ENCODE assay signal across 24 cellular contexts in the genomic region with DNA sequence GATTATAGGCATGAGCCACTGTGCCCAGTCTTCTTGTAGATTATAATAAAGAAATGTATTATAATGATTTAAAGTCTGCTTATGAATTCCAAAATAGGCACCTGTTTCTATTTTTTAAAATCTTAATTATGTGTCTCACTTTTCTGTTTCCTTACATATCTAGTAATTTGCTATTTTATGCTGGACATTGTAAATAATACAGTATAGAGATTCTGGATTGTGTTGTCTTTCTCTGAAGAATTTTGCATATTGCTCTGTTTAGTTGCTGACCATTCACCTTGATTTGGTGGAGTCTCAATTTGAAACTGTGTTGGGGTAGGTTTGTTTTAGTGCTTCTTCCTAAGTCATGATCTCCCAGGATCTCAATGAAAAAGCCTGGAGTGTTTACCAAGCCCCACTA.
"Had no signal": no experiment of that assay in that cellular context is flagged by ENCODE, and none has a peak within 500 bp of the region (broad histone marks: within the 10 kb centered on the region; RNA-seq: fewer than 3 reads in every experiment).

No MANE protein-coding gene starts in this region.

- H3K27me3 ChIP-seq: stomach, suprapubic skin, testis, thyroid gland, tibial artery, tibial nerve, transverse colon, upper lobe of left lung, upper lobe of right lung, uterus, vagina had no signal

- H3K27ac ChIP-seq: stomach, suprapubic skin, testis, thoracic aorta, thyroid gland, tibial artery, tibial nerve, transverse colon, upper lobe of left lung, upper lobe of right lung, uterus, vagina had no signal

- H3K4me3 ChIP-seq: stomach, suprapubic skin, testis, thoracic aorta, thyroid gland, tibial artery, tibial nerve, transverse colon, upper lobe of left lung, upper lobe of right lung, uterus, vagina had no signal

- H3K4me1 ChIP-seq: stomach, suprapubic skin, testis, thyroid gland, tibial artery, tibial nerve, transverse colon, upper lobe of left lung, upper lobe of right lung, uterus, vagina had no signal

- H3K9me3 ChIP-seq: testis, thyroid gland, uterus had no signal

- H3K36me3 ChIP-seq: suprapubic skin, thoracic aorta, thyroid gland, tibial artery, transverse colon, upper lobe of left lung, upper lobe of right lung, uterus, vagina had no signal

- DNase-seq: stimulated activated CD4-positive, alpha-beta T cell treated with anti-CD3 and anti-CD28 coated beads, Interleukin-2, amount 100 ng/mL, for 48 hours; stimulated activated CD4-positive, alpha-beta T cell treated with anti-CD3 and anti-CD28 coated beads, Interleukin-4, amount 100 ng/mL, for 1 hour; stimulated activated CD4-positive, alpha-beta T cell treated with anti-CD3 and anti-CD28 coated beads, Interleukin-4, amount 100 ng/mL, for 24 hours; stimulated activated CD4-positive, alpha-beta T cell treated with anti-CD3 and anti-CD28 coated beads, Interleukin-4, amount 100 ng/mL, for 4 hours; stimulated activated CD8-positive, alpha-beta memory T cell treated with anti-CD3 and anti-CD28 coated beads, Interleukin-4, amount 100 ng/mL, for 48 hours; stimulated activated naive B cell treated with anti-CD40 and anti-IgM and Interleukin-4, amounts not matched to agents 10 μg/mL and 1 μg/mL and 100 μg/mL, for 72 hours; stimulated activated naive CD4-positive, alpha-beta T cell; stimulated activated naive CD4-positive, alpha-beta T cell treated with Interleukin-2 at 50 U/mL for 16 hours; stimulated activated naive CD8-positive, alpha-beta T cell treated with anti-CD3 and anti-CD28 coated beads, Interleukin-15, amount 100 ng/mL, for 72 hours; stimulated activated naive CD8-positive, alpha-beta T cell treated with anti-CD3 and anti-CD28 coated beads, Interleukin-15, Interleukin-2, amounts not matched to agents 100 U/mL and 50 U/mL, for 24 hours; stomach; substantia nigra; testis; thyroid gland; tibial artery; transverse colon; trophoblast cell; upper lobe of left lung; upper lobe of right lung; uterus had no signal
